In genomic region chr14:89665262-89665661, GRCh38 we compare ENCODE assay signal across 20 cellular contexts.
"Had no signal": no experiment of that assay in that cellular context is flagged by ENCODE, and none has a peak within 500 bp of the region (broad histone marks: within the 10 kb centered on the region; RNA-seq: fewer than 3 reads in every experiment).

No MANE protein-coding gene starts in this region.

- ATAC-seq: Panc1, PC-3 had no signal

- DNase-seq: IMR-90, Karpas-422, KG1, MG63, NCI-H1092, NCI-H1436, NCI-H187, NCI-H2029, NCI-H2081 treated with DMSO at 0.1 percent for 48 hours, NCI-H2171, NCI-H345, NCI-H446 treated with DMSO at 0.1 percent for 48 hours, NCI-H510A treated with DMSO at 0.1 percent for 48 hours, NCI-H526, NCI-H774, PC-3, SHP77, SK-N-SH, SW 1271 had no signal
